1 cellular context compared by ENCODE assay signal in genomic region chr3:190566043-190566933, GRCh38.
TF ChIP-seq lines count a peak whose summit lies in the region.

No MANE protein-coding gene starts in this region.

TF ChIP-seq in SK-N-SH, 30 proteins besides CTCF, POLR2A, EP300 and RAD21 (continued from another document):
- TF ChIP-seq IRF3 (IDR thresholded peaks at IDR 0.05; ENCODE audit: low read depth, low read length), result no peak
- no peak for TF ChIP-seq YY1 (IDR thresholded peaks at IDR 0.05; ENCODE audit: low read depth)
- 0 out of 2 replicates have a peak, but pooled peaks have one; percentile 56 for TF ChIP-seq ZBTB33 (IDR thresholded peaks at IDR 0.05; ENCODE audit: borderline replicate concordance, low read depth)
- no peak for TF ChIP-seq GABPA (IDR thresholded peaks at IDR 0.05; ENCODE audit: low read depth)
- peak; percentile 79; the same call in 1 of the 2 replicates for TF ChIP-seq POLR2AphosphoS5 (IDR thresholded peaks at IDR 0.05; ENCODE audit: low read depth, low read length)
- no peak for TF ChIP-seq USF2 (IDR thresholded peaks at IDR 0.05; ENCODE audit: borderline replicate concordance, low read depth, low read length)
- TF ChIP-seq RFX5 (IDR thresholded peaks at IDR 0.05; ENCODE audit: low read length), result no peak
- TF ChIP-seq USF1 (IDR thresholded peaks at IDR 0.05; ENCODE audit: borderline replicate concordance, low read depth), result no peak
- peak; percentile 94 for TF ChIP-seq RXRA (IDR thresholded peaks at IDR 0.05; ENCODE audit: borderline replicate concordance, low read depth)
- peak; percentile 48 for TF ChIP-seq CHD2 (IDR thresholded peaks at IDR 0.05; ENCODE audit: low read length, partially characterized antibody)
- no peak for TF ChIP-seq SMC3 (IDR thresholded peaks at IDR 0.05; ENCODE audit: low read depth, low read length)
- peak; percentile 66; the same call in 1 of the 2 replicates for TF ChIP-seq REST (IDR thresholded peaks at IDR 0.05; ENCODE audit: low read depth, low read length)
- TF ChIP-seq RCOR1 (IDR thresholded peaks at IDR 0.05; ENCODE audit: low read length), result no peak
- peak; percentile 76 for TF ChIP-seq ELF1 (IDR thresholded peaks at IDR 0.05)
- TF ChIP-seq FOXJ3 (CRISPR knock-in tag; IDR thresholded peaks at IDR 0.05), result no peak
- no peak for TF ChIP-seq FOXM1 (IDR thresholded peaks at IDR 0.05; ENCODE audit: low read depth)
- 0 out of 2 replicates have a peak, but pooled peaks have one; percentile 9 for TF ChIP-seq TAF1 (IDR thresholded peaks at IDR 0.05; ENCODE audit: borderline replicate concordance, low read depth, low read length)
- no peak for TF ChIP-seq NRF1 (IDR thresholded peaks at IDR 0.05; ENCODE audit: low read depth, low read length)
- peak; percentile 87 for TF ChIP-seq PBX3 (IDR thresholded peaks at IDR 0.05)
- TF ChIP-seq MXI1 (IDR thresholded peaks at IDR 0.05; ENCODE audit: low read depth, low read length), result no peak
- TF ChIP-seq TCF12 (IDR thresholded peaks at IDR 0.05), result peak; percentile 95
- TF ChIP-seq JUND (IDR thresholded peaks at IDR 0.05), result peak; percentile 99
